17 cellular contexts compared by ENCODE assay signal in genomic region chr13:24627864-24628418, GRCh38. TPM values are rescaled to one million over a fixed set of nuclear protein-coding genes. Genes with fewer than 3 reads are reported as not detected.
A peak's percentile ranks its signal among the peaks of the same experiment; 100 is the strongest.
DNase-seq lines count a peak whose midpoint lies in the region; ATAC-seq lines count a peak whose summit lies in the region.
"Had no signal": no experiment of that assay in that cellular context is flagged by ENCODE, and none has a peak within 500 bp of the region (broad histone marks: within the 10 kb centered on the region; RNA-seq: fewer than 3 reads in every experiment).

No MANE protein-coding gene starts in this region.

- CTCF ChIA-PET in activated CD8-positive, alpha-beta memory T cell treated with anti-CD3 and anti-CD28 coated beads, Interleukin-2, amount 10 ng/mL, durations not matched to agents 7 days and 5 days (lab: Charles Lee), result interaction anchor here (0.9 to 2.5 kb wide), 5 partner anchors 9 to 51 kb away, joined by 3 to 8 read pairs (median 7); no protein-coding TSS in a partner anchor

- H3K4me3 Mint-ChIP-seq in activated CD8-positive, alpha-beta memory T cell treated with anti-CD3 and anti-CD28 coated beads, Interleukin-2, amount 10 ng/mL, durations not matched to agents 7 days and 5 days, result no peak overlapping the region
- no peak overlapping the region for H3K4me3 Mint-ChIP-seq in activated T-helper 1 cell treated with anti-CD3 and anti-CD28 coated beads, Interleukin-12 subunit alpha, Interleukin-12 subunit beta, Interleukin-2, Interleukin-4 antibody, amounts not matched to agents 30 ng/mL and 10 ng/mL and 1 ng/mL, durations not matched to agents 14 hours and 24 hours and 36 hours
- peak overlapping the region; percentile 6 for H3K4me3 Mint-ChIP-seq in natural killer cell treated with Interleukin-12 subunit alpha and Interleukin-12 subunit beta and Interleukin-15 and Interleukin-18, amount 100 ng/mL, for 72 hours

- no peak for DNase-seq in activated CD8-positive, alpha-beta memory T cell treated with anti-CD3 and anti-CD28 coated beads, Interleukin-2, amount 10 ng/mL, durations not matched to agents 7 days and 5 days
- DNase-seq in activated CD8-positive, alpha-beta memory T cell treated with anti-CD3 and anti-CD28 coated beads, Interleukin-2, amount 50 U/mL, for 4 hours, result no peak
- DNase-seq in HAP-1 (ENCODE audit: low spot score in 2 of 2), result peak; percentile 4 to 39
- DNase-seq in activated T-helper 1 cell treated with anti-CD3 and anti-CD28 coated beads, Interleukin-12 subunit alpha, Interleukin-12 subunit beta, Interleukin-2, Interleukin-4 antibody, amounts not matched to agents 30 ng/mL and 10 ng/mL and 1 ng/mL, durations not matched to agents 14 hours and 24 hours and 36 hours (ENCODE audit: low spot score), result no peak
- no peak for DNase-seq in natural killer cell treated with Interleukin-12 subunit alpha and Interleukin-12 subunit beta and Interleukin-15 and Interleukin-18, amount 100 ng/mL, for 72 hours (ENCODE audit: low spot score)
- no peak for DNase-seq in medulla oblongata (ENCODE audit: extremely low spot score)
- DNase-seq in A172 (ENCODE audit: low spot score), result no peak
- DNase-seq: activated naive CD4-positive, alpha-beta T cell treated with Interleukin-2 at 50 U/mL for 16 hours; DMS 273 treated with DMSO at 0.1 percent for 48 hours; KBM-7; NCI-H524 treated with DMSO at 0.1 percent for 48 hours; stimulated activated CD4-positive, alpha-beta T cell treated with anti-CD3 and anti-CD28 coated beads, Interleukin-12 subunit alpha, Interleukin-12 subunit beta, amount 100 ng/mL, for 4 hours; uterus had no signal

- peaks cover 14% of the 10 kb centered on the region for H3K4me1 ChIP-seq in HAP-1
- H3K4me1 ChIP-seq: uterus had no signal

- intact Hi-C loops in activated T-helper 1 cell treated with anti-CD3 and anti-CD28 coated beads, Interleukin-12 subunit alpha, Interleukin-12 subunit beta, Interleukin-2, Interleukin-4 antibody, amounts not matched to agents 30 ng/mL and 10 ng/mL and 1 ng/mL, durations not matched to agents 14 hours and 24 hours and 36 hours (cut with micrococcal nuclease), result loop anchor here (5.0 kb wide), 3 partner anchors 44 to 116 kb away; partner anchors contain the start of gene PARP4

- no peak overlapping the region for H3K4me3 ChIP-seq in HAP-1
- H3K4me3 ChIP-seq: hepatocyte, uterus had no signal

- no peaks in the 10 kb centered on the region for H3K27me3 ChIP-seq in HAP-1 (ENCODE audit: low read depth)
- H3K27me3 ChIP-seq: hepatocyte, uterus had no signal

- H3K36me3 Mint-ChIP-seq in activated CD8-positive, alpha-beta memory T cell treated with anti-CD3 and anti-CD28 coated beads, Interleukin-2, amount 10 ng/mL, durations not matched to agents 7 days and 5 days, result no peaks in the 10 kb centered on the region
- H3K36me3 Mint-ChIP-seq in activated T-helper 1 cell treated with anti-CD3 and anti-CD28 coated beads, Interleukin-12 subunit alpha, Interleukin-12 subunit beta, Interleukin-2, Interleukin-4 antibody, amounts not matched to agents 30 ng/mL and 10 ng/mL and 1 ng/mL, durations not matched to agents 14 hours and 24 hours and 36 hours (ENCODE audit: low read depth), result peaks cover 7% of the 10 kb centered on the region
- no peaks in the 10 kb centered on the region for H3K36me3 Mint-ChIP-seq in natural killer cell treated with Interleukin-12 subunit alpha and Interleukin-12 subunit beta and Interleukin-15 and Interleukin-18, amount 100 ng/mL, for 72 hours

- ATAC-seq in activated CD8-positive, alpha-beta memory T cell treated with anti-CD3 and anti-CD28 coated beads, Interleukin-2, amount 10 ng/mL, durations not matched to agents 7 days and 5 days, result no peak
- ATAC-seq in natural killer cell treated with Interleukin-12 subunit alpha and Interleukin-12 subunit beta and Interleukin-15 and Interleukin-18, amount 100 ng/mL, for 72 hours, result no peak
- no peak for ATAC-seq in GM18909 (IDR thresholded peaks at IDR 0.05; ENCODE audit: poor library complexity, unreplicated experiment)

- in situ Hi-C loops in HAP-1 (cut with MboI; ENCODE audit: low sequenced_read_pairs), result no loop called here

- peak overlapping the region; percentile 5 for H3K27ac Mint-ChIP-seq in activated CD8-positive, alpha-beta memory T cell treated with anti-CD3 and anti-CD28 coated beads, Interleukin-2, amount 10 ng/mL, durations not matched to agents 7 days and 5 days
- H3K27ac Mint-ChIP-seq in activated T-helper 1 cell treated with anti-CD3 and anti-CD28 coated beads, Interleukin-12 subunit alpha, Interleukin-12 subunit beta, Interleukin-2, Interleukin-4 antibody, amounts not matched to agents 30 ng/mL and 10 ng/mL and 1 ng/mL, durations not matched to agents 14 hours and 24 hours and 36 hours, result peak overlapping the region; percentile 63
- H3K27ac Mint-ChIP-seq in natural killer cell treated with Interleukin-12 subunit alpha and Interleukin-12 subunit beta and Interleukin-15 and Interleukin-18, amount 100 ng/mL, for 72 hours, result peak overlapping the region; percentile 15 to 88

- H3K9me3 ChIP-seq in HAP-1, result no peaks in the 10 kb centered on the region
- H3K9me3 ChIP-seq: uterus had no signal

- peaks cover 67% of the 10 kb centered on the region for H3K4me1 Mint-ChIP-seq in activated CD8-positive, alpha-beta memory T cell treated with anti-CD3 and anti-CD28 coated beads, Interleukin-2, amount 10 ng/mL, durations not matched to agents 7 days and 5 days
- H3K4me1 Mint-ChIP-seq in activated T-helper 1 cell treated with anti-CD3 and anti-CD28 coated beads, Interleukin-12 subunit alpha, Interleukin-12 subunit beta, Interleukin-2, Interleukin-4 antibody, amounts not matched to agents 30 ng/mL and 10 ng/mL and 1 ng/mL, durations not matched to agents 14 hours and 24 hours and 36 hours (ENCODE audit: low read depth), result peaks cover 48% of the 10 kb centered on the region
- H3K4me1 Mint-ChIP-seq in natural killer cell treated with Interleukin-12 subunit alpha and Interleukin-12 subunit beta and Interleukin-15 and Interleukin-18, amount 100 ng/mL, for 72 hours (ENCODE audit: low read depth in 2 of 2), result peaks cover 62% of the 10 kb centered on the region in 2 donors

- no peaks in the 10 kb centered on the region for H3K27me3 Mint-ChIP-seq in activated CD8-positive, alpha-beta memory T cell treated with anti-CD3 and anti-CD28 coated beads, Interleukin-2, amount 10 ng/mL, durations not matched to agents 7 days and 5 days
- H3K27me3 Mint-ChIP-seq in activated T-helper 1 cell treated with anti-CD3 and anti-CD28 coated beads, Interleukin-12 subunit alpha, Interleukin-12 subunit beta, Interleukin-2, Interleukin-4 antibody, amounts not matched to agents 30 ng/mL and 10 ng/mL and 1 ng/mL, durations not matched to agents 14 hours and 24 hours and 36 hours (ENCODE audit: insufficient read depth), result no peaks in the 10 kb centered on the region
- H3K27me3 Mint-ChIP-seq in natural killer cell treated with Interleukin-12 subunit alpha and Interleukin-12 subunit beta and Interleukin-15 and Interleukin-18, amount 100 ng/mL, for 72 hours, result no peaks in the 10 kb centered on the region

- no peaks in the 10 kb centered on the region for H3K9me3 Mint-ChIP-seq in activated CD8-positive, alpha-beta memory T cell treated with anti-CD3 and anti-CD28 coated beads, Interleukin-2, amount 10 ng/mL, durations not matched to agents 7 days and 5 days (ENCODE audit: low read depth)
- H3K9me3 Mint-ChIP-seq in activated T-helper 1 cell treated with anti-CD3 and anti-CD28 coated beads, Interleukin-12 subunit alpha, Interleukin-12 subunit beta, Interleukin-2, Interleukin-4 antibody, amounts not matched to agents 30 ng/mL and 10 ng/mL and 1 ng/mL, durations not matched to agents 14 hours and 24 hours and 36 hours, result no peaks in the 10 kb centered on the region
- H3K9me3 Mint-ChIP-seq in natural killer cell treated with Interleukin-12 subunit alpha and Interleukin-12 subunit beta and Interleukin-15 and Interleukin-18, amount 100 ng/mL, for 72 hours, result peaks cover 8% of the 10 kb centered on the region

- no peaks in the 10 kb centered on the region for H3K36me3 ChIP-seq in HAP-1 (replicated peaks)
- H3K36me3 ChIP-seq: uterus, WERI-Rb-1 had no signal

RNA-seq across cellular contexts. Expression of gene ATP12A, which starts 52.3 kb away (rescaled TPM):
- total RNA-seq in activated CD8-positive, alpha-beta memory T cell treated with anti-CD3 and anti-CD28 coated beads, Interleukin-2, amount 10 ng/mL, durations not matched to agents 7 days and 5 days, result 1 to 10 TPM; 1.6 to 4.7 TPM
- 0.16 and 0.20 TPM in 2 replicates for total RNA-seq in activated T-helper 1 cell treated with anti-CD3 and anti-CD28 coated beads, Interleukin-12 subunit alpha, Interleukin-12 subunit beta, Interleukin-2, Interleukin-4 antibody, amounts not matched to agents 30 ng/mL and 10 ng/mL and 1 ng/mL, durations not matched to agents 14 hours and 24 hours and 36 hours
- under 1 TPM; 0.12 to 0.42 TPM for total RNA-seq in natural killer cell treated with Interleukin-12 subunit alpha and Interleukin-12 subunit beta and Interleukin-15 and Interleukin-18, amount 100 ng/mL, for 72 hours
- total RNA-seq in A172 (2014; rRNA removed; shearing (Covaris generic)), result 0.03 and 0.05 TPM in 2 replicates
- total RNA-seq: posterior vena cava, uterus had no signal

Comparison
In these comparisons a context has a peak if more than half of its experiments do, and no peak if none do; other contexts are left out.
1. DNase-seq: peak in HAP-1 (2 of 2); none in activated CD8-positive, alpha-beta memory T cell treated with anti-CD3 and anti-CD28 coated beads, Interleukin-2, amount 10 ng/mL, durations not matched to agents 7 days and 5 days (single experiment), activated CD8-positive, alpha-beta memory T cell treated with anti-CD3 and anti-CD28 coated beads, Interleukin-2, amount 50 U/mL, for 4 hours (single experiment), activated T-helper 1 cell treated with anti-CD3 and anti-CD28 coated beads, Interleukin-12 subunit alpha, Interleukin-12 subunit beta, Interleukin-2, Interleukin-4 antibody, amounts not matched to agents 30 ng/mL and 10 ng/mL and 1 ng/mL, durations not matched to agents 14 hours and 24 hours and 36 hours (single experiment), natural killer cell treated with Interleukin-12 subunit alpha and Interleukin-12 subunit beta and Interleukin-15 and Interleukin-18, amount 100 ng/mL, for 72 hours (single experiment), medulla oblongata (single experiment) and A172 (single experiment).
2. H3K27ac Mint-ChIP-seq: peak in every context shown above with its lines; median percentile 63 in activated T-helper 1 cell treated with anti-CD3 and anti-CD28 coated beads, Interleukin-12 subunit alpha, Interleukin-12 subunit beta, Interleukin-2, Interleukin-4 antibody, amounts not matched to agents 30 ng/mL and 10 ng/mL and 1 ng/mL, durations not matched to agents 14 hours and 24 hours and 36 hours; 52 in natural killer cell treated with Interleukin-12 subunit alpha and Interleukin-12 subunit beta and Interleukin-15 and Interleukin-18, amount 100 ng/mL, for 72 hours; 5 in activated CD8-positive, alpha-beta memory T cell treated with anti-CD3 and anti-CD28 coated beads, Interleukin-2, amount 10 ng/mL, durations not matched to agents 7 days and 5 days.